In the genomic region with DNA sequence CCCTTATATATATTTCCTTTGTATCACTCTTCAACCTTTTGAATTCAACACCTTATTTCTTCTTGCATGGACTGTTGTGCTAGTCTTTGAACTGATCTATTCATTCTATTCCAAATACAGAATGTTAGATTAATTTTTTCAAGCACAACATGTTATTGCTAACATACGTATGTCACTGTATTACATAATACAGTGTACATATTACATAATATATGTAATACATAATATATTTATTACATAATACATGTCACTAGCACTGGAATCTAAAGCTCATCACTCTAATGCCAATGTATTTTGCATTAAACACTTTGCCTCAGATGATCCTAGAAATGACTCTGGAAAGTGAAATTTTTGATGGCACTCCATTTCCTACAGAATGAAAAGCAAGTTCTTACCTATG, we compare ENCODE assay signal across 10 cellular contexts.
"Had no signal": no experiment of that assay in that cellular context is flagged by ENCODE, and none has a peak within 500 bp of the region (broad histone marks: within the 10 kb centered on the region; RNA-seq: fewer than 3 reads in every experiment).

No MANE protein-coding gene starts in this region.

- ATAC-seq: HCT116 had no signal

- H3K27ac ChIP-seq: GM23248, KMS-11 had no signal

- DNase-seq: GM23248, GOT3, H7, HFFc6, IMR-90, Karpas-422 had no signal

- H3K4me3 ChIP-seq: GM23248, HAP-1 had no signal

- H3K4me2 ChIP-seq: KMS-11 had no signal

- H2AFZ ChIP-seq: GM23248 had no signal

- H3K9ac ChIP-seq: GM23248, KMS-11 had no signal

- H3K9me3 ChIP-seq: HAP-1 had no signal

- FAIRE-seq: HTR-8/SVneo had no signal

- H3K4me1 ChIP-seq: HAP-1 had no signal
